ENCODE assay signal across 26 cellular contexts in genomic region chr2:167504695-167505094, GRCh38.
"Had no signal": no experiment of that assay in that cellular context is flagged by ENCODE, and none has a peak within 500 bp of the region (broad histone marks: within the 10 kb centered on the region; RNA-seq: fewer than 3 reads in every experiment).

No MANE protein-coding gene starts in this region.

- H3K4me3 ChIP-seq: SJCRH30, SK-N-MC had no signal

- H3K27me3 ChIP-seq: SJCRH30 had no signal

- DNase-seq: activated CD4-positive, alpha-beta memory T cell treated with anti-CD3 and anti-CD28 coated beads, Interleukin-2, amount 10 ng/mL, durations not matched to agents 7 days and 5 days; activated CD4-positive, alpha-beta T cell treated with anti-CD3 and anti-CD28 coated beads for 1 hour; activated CD4-positive, alpha-beta T cell treated with anti-CD3 and anti-CD28 coated beads for 48 hours; activated CD4-positive, CD25-positive, alpha-beta regulatory T cell; activated CD8-positive, alpha-beta memory T cell treated with anti-CD3 and anti-CD28 coated beads for 24 hours; activated CD8-positive, alpha-beta memory T cell treated with anti-CD3 and anti-CD28 coated beads, Interleukin-2, amount 10 ng/mL, durations not matched to agents 7 days and 5 days; activated CD8-positive, alpha-beta memory T cell treated with anti-CD3 and anti-CD28 coated beads, Interleukin-2, amount 50 U/mL, for 48 hours; activated effector memory CD4-positive, alpha-beta T cell treated with Interleukin-2 at 50 U/mL for 16 hours; activated naive CD4-positive, alpha-beta T cell treated with anti-CD3 and anti-CD28 coated beads, Interleukin-2, amount 10 ng/mL, durations not matched to agents 7 days and 5 days; activated naive CD8-positive, alpha-beta T cell treated with anti-CD3 and anti-CD28 coated beads, Interleukin-2, amount 50 U/mL, for 24 hours; activated T-cell treated with anti-CD3 and anti-CD28 coated beads, Interleukin-2, amount 50 U/mL, for 48 hours; anterior cingulate cortex; central memory CD4-positive, alpha-beta T cell; NCI-H1694 treated with DMSO at 0.1 percent for 48 hours; NCI-H2029; NCI-H2107; NCI-H226; NCI-H524; NCI-H748 treated with DMSO at 0.1 percent for 48 hours; NK-92 treated with Interleukin-12 subunit alpha and Interleukin-12 subunit beta, amount 100 ng/mL, for 24 hours; SHP77; SJCRH30; T1000; WERI-Rb-1 had no signal

- FAIRE-seq: colon had no signal

- H3K36me3 ChIP-seq: SJCRH30, WERI-Rb-1 had no signal

- ATAC-seq: activated CD8-positive, alpha-beta memory T cell treated with anti-CD3 and anti-CD28 coated beads, Interleukin-2, amount 10 ng/mL, durations not matched to agents 7 days and 5 days; activated naive CD8-positive, alpha-beta T cell treated with anti-CD3 and anti-CD28 coated beads, Interleukin-2, amount 50 U/mL, for 24 hours had no signal
